1 cellular context compared by ENCODE assay signal in genomic region chr10:95475827-95476481, GRCh38.
TF ChIP-seq lines count a peak whose summit lies in the region.

No MANE protein-coding gene starts in this region.

TF ChIP-seq in HepG2, 621 proteins besides CTCF, POLR2A, EP300 and RAD21 (continued from another document and continues in another):
- TF ChIP-seq, protein P1, sequence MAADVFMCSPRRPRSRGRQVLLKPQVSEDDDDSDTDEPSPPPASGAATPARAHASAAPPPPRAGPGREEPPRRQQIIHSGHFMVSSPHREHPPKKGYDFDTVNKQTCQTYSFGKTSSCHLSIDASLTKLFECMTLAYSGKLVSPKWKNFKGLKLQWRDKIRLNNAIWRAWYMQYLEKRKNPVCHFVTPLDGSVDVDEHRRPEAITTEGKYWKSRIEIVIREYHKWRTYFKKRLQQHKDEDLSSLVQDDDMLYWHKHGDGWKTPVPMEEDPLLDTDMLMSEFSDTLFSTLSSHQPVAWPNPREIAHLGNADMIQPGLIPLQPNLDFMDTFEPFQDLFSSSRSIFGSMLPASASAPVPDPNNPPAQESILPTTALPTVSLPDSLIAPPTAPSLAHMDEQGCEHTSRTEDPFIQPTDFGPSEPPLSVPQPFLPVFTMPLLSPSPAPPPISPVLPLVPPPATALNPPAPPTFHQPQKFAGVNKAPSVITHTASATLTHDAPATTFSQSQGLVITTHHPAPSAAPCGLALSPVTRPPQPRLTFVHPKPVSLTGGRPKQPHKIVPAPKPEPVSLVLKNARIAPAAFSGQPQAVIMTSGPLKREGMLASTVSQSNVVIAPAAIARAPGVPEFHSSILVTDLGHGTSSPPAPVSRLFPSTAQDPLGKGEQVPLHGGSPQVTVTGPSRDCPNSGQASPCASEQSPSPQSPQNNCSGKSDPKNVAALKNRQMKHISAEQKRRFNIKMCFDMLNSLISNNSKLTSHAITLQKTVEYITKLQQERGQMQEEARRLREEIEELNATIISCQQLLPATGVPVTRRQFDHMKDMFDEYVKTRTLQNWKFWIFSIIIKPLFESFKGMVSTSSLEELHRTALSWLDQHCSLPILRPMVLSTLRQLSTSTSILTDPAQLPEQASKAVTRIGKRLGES (CRISPR knock-in tag; IDR thresholded peaks at IDR 0.05; ENCODE audit: borderline replicate concordance) = no peak
- TF ChIP-seq TMF1 (CRISPR knock-in tag; IDR thresholded peaks at IDR 0.05; ENCODE audit: low read depth) (no peak), KMT2A (CRISPR knock-in tag; IDR thresholded peaks at IDR 0.05) (no peak), PREB (CRISPR knock-in tag; IDR thresholded peaks at IDR 0.05) (no peak), PLRG1 (conservative IDR thresholded peaks at IDR 0.05) (no peak), ZNF3 (CRISPR knock-in tag; IDR thresholded peaks at IDR 0.05) (no peak), ZNF264 (CRISPR knock-in tag; IDR thresholded peaks at IDR 0.05) (peak; percentile 62; the same call in 1 of the 2 replicates), REPIN1 (CRISPR knock-in tag; IDR thresholded peaks at IDR 0.05; ENCODE audit: borderline replicate concordance, low read depth) (no peak), ZNF337 (CRISPR knock-in tag; IDR thresholded peaks at IDR 0.05; ENCODE audit: borderline replicate concordance, low read depth) (no peak; the same call in 1 of the 2 replicates), ZSCAN30 (CRISPR knock-in tag; IDR thresholded peaks at IDR 0.05) (peak; percentile 56; the same call in 1 of the 2 replicates), DPF2 (CRISPR knock-in tag; IDR thresholded peaks at IDR 0.05; ENCODE audit: borderline replicate concordance, low read depth) (peak; percentile 76), MLX (CRISPR knock-in tag; IDR thresholded peaks at IDR 0.05) (peak; percentile 79), ZBED4 (CRISPR knock-in tag; IDR thresholded peaks at IDR 0.05; ENCODE audit: borderline replicate concordance) (peak; percentile 72; the same call in 1 of the 2 replicates), KLF11 (CRISPR knock-in tag; IDR thresholded peaks at IDR 0.05) (no peak), IKZF1 (IDR thresholded peaks at IDR 0.05) (no peak), ATF5 (CRISPR knock-in tag; IDR thresholded peaks at IDR 0.05; ENCODE audit: low read depth) (no peak), POLR2AphosphoS2 (IDR thresholded peaks at IDR 0.05; ENCODE audit: low read depth, low read length) (no peak), UBTF (CRISPR knock-in tag; IDR thresholded peaks at IDR 0.05) (no peak), DR1 (CRISPR knock-in tag; IDR thresholded peaks at IDR 0.05) (no peak), HOXA7 (CRISPR knock-in tag; IDR thresholded peaks at IDR 0.05) (no peak), HNRNPL (IDR thresholded peaks at IDR 0.05; ENCODE audit: low read depth, low read length) (peak; percentile 63; the same call in 1 of the 2 replicates), XRCC5 (optimal IDR thresholded peaks at IDR 0.05; ENCODE audit: low read length) (peak; percentile 38), ARNT2 (CRISPR knock-in tag; IDR thresholded peaks at IDR 0.05; ENCODE audit: low read depth) (no peak), ELK4 (CRISPR knock-in tag; IDR thresholded peaks at IDR 0.05; ENCODE audit: borderline replicate concordance) (no peak), ZNF614 (CRISPR knock-in tag; IDR thresholded peaks at IDR 0.05; ENCODE audit: borderline replicate concordance) (0 out of 2 replicates have a peak, but pooled peaks have one; percentile 48), ZNF317 (CRISPR knock-in tag; IDR thresholded peaks at IDR 0.05) (peak; percentile 69), ZMYM3 (CRISPR knock-in tag; IDR thresholded peaks at IDR 0.05) (no peak; the same call in 1 of the 2 replicates), MLLT10 (CRISPR knock-in tag; IDR thresholded peaks at IDR 0.05) (no peak), ZNF746 (CRISPR knock-in tag; IDR thresholded peaks at IDR 0.05) (no peak), MED8 (CRISPR knock-in tag; IDR thresholded peaks at IDR 0.05; ENCODE audit: insufficient replicate concordance) (peak; percentile 63), NRL (CRISPR knock-in tag; IDR thresholded peaks at IDR 0.05; ENCODE audit: borderline replicate concordance) (no peak), ZNF652 (CRISPR knock-in tag; IDR thresholded peaks at IDR 0.05; ENCODE audit: borderline replicate concordance, low read depth) (peak; percentile 45; the same call in 1 of the 2 replicates)
- TF ChIP-seq, protein P2, sequence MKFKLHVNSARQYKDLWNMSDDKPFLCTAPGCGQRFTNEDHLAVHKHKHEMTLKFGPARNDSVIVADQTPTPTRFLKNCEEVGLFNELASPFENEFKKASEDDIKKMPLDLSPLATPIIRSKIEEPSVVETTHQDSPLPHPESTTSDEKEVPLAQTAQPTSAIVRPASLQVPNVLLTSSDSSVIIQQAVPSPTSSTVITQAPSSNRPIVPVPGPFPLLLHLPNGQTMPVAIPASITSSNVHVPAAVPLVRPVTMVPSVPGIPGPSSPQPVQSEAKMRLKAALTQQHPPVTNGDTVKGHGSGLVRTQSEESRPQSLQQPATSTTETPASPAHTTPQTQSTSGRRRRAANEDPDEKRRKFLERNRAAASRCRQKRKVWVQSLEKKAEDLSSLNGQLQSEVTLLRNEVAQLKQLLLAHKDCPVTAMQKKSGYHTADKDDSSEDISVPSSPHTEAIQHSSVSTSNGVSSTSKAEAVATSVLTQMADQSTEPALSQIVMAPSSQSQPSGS (CRISPR knock-in tag; IDR thresholded peaks at IDR 0.05) = peak; percentile 67; the same call in 1 of the 2 replicates
- TF ChIP-seq, protein P3, sequence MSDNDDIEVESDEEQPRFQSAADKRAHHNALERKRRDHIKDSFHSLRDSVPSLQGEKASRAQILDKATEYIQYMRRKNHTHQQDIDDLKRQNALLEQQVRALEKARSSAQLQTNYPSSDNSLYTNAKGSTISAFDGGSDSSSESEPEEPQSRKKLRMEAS (IDR thresholded peaks at IDR 0.05) = peak; percentile 56
- TF ChIP-seq, protein P4, sequence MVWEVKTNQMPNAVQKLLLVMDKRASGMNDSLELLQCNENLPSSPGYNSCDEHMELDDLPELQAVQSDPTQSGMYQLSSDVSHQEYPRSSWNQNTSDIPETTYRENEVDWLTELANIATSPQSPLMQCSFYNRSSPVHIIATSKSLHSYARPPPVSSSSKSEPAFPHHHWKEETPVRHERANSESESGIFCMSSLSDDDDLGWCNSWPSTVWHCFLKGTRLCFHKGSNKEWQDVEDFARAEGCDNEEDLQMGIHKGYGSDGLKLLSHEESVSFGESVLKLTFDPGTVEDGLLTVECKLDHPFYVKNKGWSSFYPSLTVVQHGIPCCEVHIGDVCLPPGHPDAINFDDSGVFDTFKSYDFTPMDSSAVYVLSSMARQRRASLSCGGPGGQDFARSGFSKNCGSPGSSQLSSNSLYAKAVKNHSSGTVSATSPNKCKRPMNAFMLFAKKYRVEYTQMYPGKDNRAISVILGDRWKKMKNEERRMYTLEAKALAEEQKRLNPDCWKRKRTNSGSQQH (CRISPR knock-in tag; IDR thresholded peaks at IDR 0.05; ENCODE audit: low read depth) = no peak
- TF ChIP-seq, protein P5, sequence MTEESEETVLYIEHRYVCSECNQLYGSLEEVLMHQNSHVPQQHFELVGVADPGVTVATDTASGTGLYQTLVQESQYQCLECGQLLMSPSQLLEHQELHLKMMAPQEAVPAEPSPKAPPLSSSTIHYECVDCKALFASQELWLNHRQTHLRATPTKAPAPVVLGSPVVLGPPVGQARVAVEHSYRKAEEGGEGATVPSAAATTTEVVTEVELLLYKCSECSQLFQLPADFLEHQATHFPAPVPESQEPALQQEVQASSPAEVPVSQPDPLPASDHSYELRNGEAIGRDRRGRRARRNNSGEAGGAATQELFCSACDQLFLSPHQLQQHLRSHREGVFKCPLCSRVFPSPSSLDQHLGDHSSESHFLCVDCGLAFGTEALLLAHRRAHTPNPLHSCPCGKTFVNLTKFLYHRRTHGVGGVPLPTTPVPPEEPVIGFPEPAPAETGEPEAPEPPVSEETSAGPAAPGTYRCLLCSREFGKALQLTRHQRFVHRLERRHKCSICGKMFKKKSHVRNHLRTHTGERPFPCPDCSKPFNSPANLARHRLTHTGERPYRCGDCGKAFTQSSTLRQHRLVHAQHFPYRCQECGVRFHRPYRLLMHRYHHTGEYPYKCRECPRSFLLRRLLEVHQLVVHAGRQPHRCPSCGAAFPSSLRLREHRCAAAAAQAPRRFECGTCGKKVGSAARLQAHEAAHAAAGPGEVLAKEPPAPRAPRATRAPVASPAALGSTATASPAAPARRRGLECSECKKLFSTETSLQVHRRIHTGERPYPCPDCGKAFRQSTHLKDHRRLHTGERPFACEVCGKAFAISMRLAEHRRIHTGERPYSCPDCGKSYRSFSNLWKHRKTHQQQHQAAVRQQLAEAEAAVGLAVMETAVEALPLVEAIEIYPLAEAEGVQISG (CRISPR knock-in tag; IDR thresholded peaks at IDR 0.05) = peak; percentile 69
- TF ChIP-seq, protein P6, sequence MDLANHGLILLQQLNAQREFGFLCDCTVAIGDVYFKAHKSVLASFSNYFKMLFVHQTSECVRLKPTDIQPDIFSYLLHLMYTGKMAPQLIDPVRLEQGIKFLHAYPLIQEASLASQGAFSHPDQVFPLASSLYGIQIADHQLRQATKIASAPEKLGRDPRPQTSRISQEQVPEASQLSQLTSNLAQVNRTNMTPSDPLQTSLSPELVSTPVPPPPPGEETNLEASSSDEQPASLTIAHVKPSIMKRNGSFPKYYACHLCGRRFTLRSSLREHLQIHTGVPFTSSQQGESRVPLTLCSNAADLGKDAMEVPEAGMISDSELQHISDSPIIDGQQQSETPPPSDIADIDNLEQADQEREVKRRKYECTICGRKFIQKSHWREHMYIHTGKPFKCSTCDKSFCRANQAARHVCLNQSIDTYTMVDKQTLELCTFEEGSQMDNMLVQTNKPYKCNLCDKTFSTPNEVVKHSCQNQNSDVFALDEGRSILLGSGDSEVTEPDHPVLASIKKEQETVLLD (CRISPR knock-in tag; IDR thresholded peaks at IDR 0.05; ENCODE audit: low read depth) = no peak
